ENCODE assay signal across 8 cellular contexts in genomic region chr10:128859738-128860386, GRCh38.
DNase-seq lines count a peak whose midpoint lies in the region; ATAC-seq and TF ChIP-seq lines count a peak whose summit lies in the region.

No MANE protein-coding gene starts in this region.

- DNase-seq in cardiac muscle cell (ENCODE audit: low read depth in 1 of 2, low spot score in 1 of 2) (peak; percentile 15 to 55), Right ventricle myocardium superior (no peak), NCI-H460 (ENCODE audit: extremely low read depth, low read depth) (peak; percentile 5), epithelial cell of esophagus (ENCODE audit: low read depth) (no peak), spleen (no peak), DMS153 treated with DMSO at 0.1 percent for 48 hours (lab: John Stamatoyannopoulos, UW; ENCODE audit: unreplicated experiment) (no peak), ecto neural progenitor cell (ENCODE audit: low spot score) (no peak)

- H3K9me3 ChIP-seq in cardiac muscle cell (ENCODE audit: low read depth) (no peaks in the 10 kb centered on the region), spleen (no peaks in the 10 kb centered on the region)

- no peak overlapping the region for H3K27ac ChIP-seq in cardiac muscle cell
- no peak overlapping the region for H3K27ac ChIP-seq in spleen

- TF ChIP-seq CTCF in cardiac muscle cell (IDR thresholded peaks at IDR 0.05; ENCODE audit: low read depth, low read length) = peak; percentile 64
- TF ChIP-seq CTCF in epithelial cell of esophagus (IDR thresholded peaks at IDR 0.05; ENCODE audit: insufficient read depth, low read depth, low read length, missing control alignments) = peak; percentile 23
- peak in 10 of 11 experiments; percentile 12 to 54 (median 32) for TF ChIP-seq CTCF in spleen (IDR thresholded peaks at IDR 0.05 in 8 of 11, conservative IDR thresholded peaks at IDR 0.05 in 3 of 11)

- H3K4me1 ChIP-seq in cardiac muscle cell (ENCODE audit: low read depth) = no peaks in the 10 kb centered on the region
- no peaks in the 10 kb centered on the region for H3K4me1 ChIP-seq in spleen

- no peak for ATAC-seq in Right ventricle myocardium superior (ENCODE audit: poor library complexity)
- no peak for ATAC-seq in HG02588 (IDR thresholded peaks at IDR 0.05; ENCODE audit: unreplicated experiment)

- TF ChIP-seq POLR2A in spleen (IDR thresholded peaks at IDR 0.05) = no peak

- 68 to 73% (median 69%) methylated on average over 8 of the region's 8 CpGs for WGBS in spleen, 5 donors

- intact Hi-C loops in Right ventricle myocardium superior (cut with DNase I) = loop anchor here (10.0 kb wide), 1 partner anchor 225 kb away; no protein-coding TSS in a partner anchor
- intact Hi-C loops in spleen (cut with DNase I; ENCODE audit: low total_unique reads) = no loop called here

- H3K4me3 ChIP-seq in cardiac muscle cell = no peak overlapping the region
- no peak overlapping the region for H3K4me3 ChIP-seq in epithelial cell of esophagus (ENCODE audit: low read length)
- no peak overlapping the region for H3K4me3 ChIP-seq in spleen

- H3K27me3 ChIP-seq in cardiac muscle cell (no peaks in the 10 kb centered on the region), spleen (replicated peaks in 1 of 7) (peaks cover 0 to 5% (median 0%) of the 10 kb centered on the region in 7 donors)

- H3K36me3 ChIP-seq in cardiac muscle cell (no peaks in the 10 kb centered on the region), spleen (no peaks in the 10 kb centered on the region)

Comparison
In these comparisons a context has a peak if more than half of its experiments do, and no peak if none do; other contexts are left out.
1. DNase-seq: peak in cardiac muscle cell (2 of 2) and NCI-H460 (single experiment); none in Right ventricle myocardium superior (single experiment), epithelial cell of esophagus (single experiment), spleen (single experiment), DMS153 treated with DMSO at 0.1 percent for 48 hours (single experiment) and ecto neural progenitor cell (single experiment).
2. Peak in every context shown above with its lines, with median percentiles within 50 percentile points of each other: CTCF ChIP-seq.